ENCODE assay signal across 6 cellular contexts in genomic region chr11:574632-575323, GRCh38.
DNase-seq lines count a peak whose midpoint lies in the region; ATAC-seq and TF ChIP-seq lines count a peak whose summit lies in the region.

No MANE protein-coding gene starts in this region.

- H3K36me3 ChIP-seq in mucosa of rectum (ENCODE audit: control insufficient read depth in 2 of 2, insufficient read depth in 2 of 2, low read length in 2 of 2): no peaks in the 10 kb centered on the region

- peak overlapping the region; percentile 32 to 77 for H3K9ac ChIP-seq in mucosa of rectum (ENCODE audit: low read depth in 1 of 2, low read length in 2 of 2)

- no peaks in the 10 kb centered on the region for H3K9me3 ChIP-seq in mucosa of rectum (ENCODE audit: control insufficient read depth in 2 of 2, low read length in 2 of 2)

- no peaks in the 10 kb centered on the region for H3K36me3 Mint-ChIP-seq in activated naive CD4-positive, alpha-beta T cell treated with anti-CD3 and anti-CD28 coated beads, Interleukin-2, amount 50 U/mL, for 24 hours

- H3K27me3 Mint-ChIP-seq in activated naive CD4-positive, alpha-beta T cell treated with anti-CD3 and anti-CD28 coated beads, Interleukin-2, amount 50 U/mL, for 24 hours: no peaks in the 10 kb centered on the region

- peak overlapping the region; percentile 84 for H3K4me3 Mint-ChIP-seq in activated naive CD4-positive, alpha-beta T cell treated with anti-CD3 and anti-CD28 coated beads, Interleukin-2, amount 50 U/mL, for 24 hours

- peaks cover 0 to 3% of the 10 kb centered on the region in 2 donors for H3K27me3 ChIP-seq in mucosa of rectum (ENCODE audit: control insufficient read depth in 2 of 2, insufficient read depth in 2 of 2, low read length in 2 of 2)

- no peak for TF ChIP-seq CTCF in GM12865 (IDR thresholded peaks at IDR 0.05; ENCODE audit: insufficient read depth, low read depth, low read length, missing control alignments)

- H3K4me1 Mint-ChIP-seq in activated naive CD4-positive, alpha-beta T cell treated with anti-CD3 and anti-CD28 coated beads, Interleukin-2, amount 50 U/mL, for 24 hours: peaks cover 39% of the 10 kb centered on the region

- H3K9me3 Mint-ChIP-seq in activated naive CD4-positive, alpha-beta T cell treated with anti-CD3 and anti-CD28 coated beads, Interleukin-2, amount 50 U/mL, for 24 hours: no peaks in the 10 kb centered on the region

- H3K4me3 ChIP-seq in GM12865 (ENCODE audit: low read depth, low read length): peak overlapping the region; percentile 67
- peak overlapping the region; percentile 63 to 69 for H3K4me3 ChIP-seq in mucosa of rectum (ENCODE audit: low read length in 2 of 2)

- no peak for DNase-seq in GM12865 (ENCODE audit: low read depth)
- no peak for DNase-seq in central memory CD4-positive, alpha-beta T cell

- H3K27ac ChIP-seq in mucosa of rectum (ENCODE audit: low read depth in 2 of 2, low read length in 2 of 2): no peak overlapping the region

- ATAC-seq in HG03097 (IDR thresholded peaks at IDR 0.05; ENCODE audit: low FRiP score, unreplicated experiment): no peak
- ATAC-seq in GM19463 (IDR thresholded peaks at IDR 0.05; ENCODE audit: unreplicated experiment): no peak

- H3K27ac Mint-ChIP-seq in activated naive CD4-positive, alpha-beta T cell treated with anti-CD3 and anti-CD28 coated beads, Interleukin-2, amount 50 U/mL, for 24 hours: peak overlapping the region; percentile 83

- peaks cover 20 to 29% of the 10 kb centered on the region in 2 donors for H3K4me1 ChIP-seq in mucosa of rectum (ENCODE audit: control insufficient read depth in 2 of 2, insufficient read depth in 2 of 2, low read length in 2 of 2)
